In the genomic region with DNA sequence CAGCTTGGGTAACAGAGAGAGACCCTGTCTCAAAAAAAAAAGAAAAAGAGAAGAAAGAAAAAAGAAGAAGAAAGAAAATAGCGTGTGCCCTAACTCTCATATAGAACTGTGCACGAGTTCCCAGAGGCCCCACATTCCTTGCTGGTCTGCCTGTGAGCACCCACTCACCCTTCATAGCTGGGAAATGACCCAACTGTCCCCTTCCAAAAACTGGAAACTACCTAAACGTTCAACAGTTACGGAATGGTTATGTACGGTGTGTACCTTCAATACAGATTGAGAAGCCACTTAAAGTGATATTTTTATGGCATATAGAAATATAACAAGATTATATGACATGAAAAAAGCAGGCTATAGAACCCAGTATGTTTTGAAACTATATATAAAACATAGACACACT, we compare ENCODE assay signal across 21 cellular contexts.
"Had no signal": no experiment of that assay in that cellular context is flagged by ENCODE, and none has a peak within 500 bp of the region (broad histone marks: within the 10 kb centered on the region; RNA-seq: fewer than 3 reads in every experiment).

No MANE protein-coding gene starts in this region.

- H3K36me3 Mint-ChIP-seq: activated CD4-positive, alpha-beta memory T cell treated with anti-CD3 and anti-CD28 coated beads for 36 hours; activated naive CD8-positive, alpha-beta T cell treated with anti-CD3 and anti-CD28 coated beads for 36 hours; natural killer cell treated with Interleukin-12 subunit alpha and Interleukin-12 subunit beta and Interleukin-15 and Interleukin-18, amount 100 ng/mL, for 72 hours had no signal

- H3K4me3 Mint-ChIP-seq: activated B cell treated with CpG ODN at 0.5 μM for 24 hours; activated CD4-positive, alpha-beta memory T cell treated with anti-CD3 and anti-CD28 coated beads for 36 hours; activated naive CD8-positive, alpha-beta T cell treated with anti-CD3 and anti-CD28 coated beads for 36 hours; activated T-helper 1 cell treated with anti-CD3 and anti-CD28 coated beads, Interleukin-12 subunit alpha, Interleukin-12 subunit beta, Interleukin-2, Interleukin-4 antibody, amounts not matched to agents 30 ng/mL and 10 ng/mL and 1 ng/mL, durations not matched to agents 14 hours and 24 hours and 36 hours; natural killer cell treated with Interleukin-12 subunit alpha and Interleukin-12 subunit beta and Interleukin-15 and Interleukin-18, amount 100 ng/mL, for 72 hours; stimulated activated naive CD8-positive, alpha-beta T cell treated with anti-CD3 and anti-CD28 coated beads, Interleukin-15, Interleukin-2, amounts not matched to agents 100 ng/mL and 50 ng/mL, for 24 hours; T-cell had no signal

- H3K9me3 ChIP-seq: body of pancreas, testis had no signal

- H2AFZ ChIP-seq: hepatocyte had no signal

- H3K4me2 ChIP-seq: hepatocyte had no signal

- H3K27me3 Mint-ChIP-seq: activated B cell treated with CpG ODN at 0.5 μM for 24 hours; activated CD4-positive, alpha-beta memory T cell treated with anti-CD3 and anti-CD28 coated beads for 36 hours; activated naive CD8-positive, alpha-beta T cell treated with anti-CD3 and anti-CD28 coated beads for 36 hours had no signal

- DNase-seq: activated B cell treated with CpG ODN at 0.5 μM for 24 hours; activated CD4-positive, alpha-beta memory T cell treated with anti-CD3 and anti-CD28 coated beads for 36 hours; activated CD4-positive, alpha-beta T cell treated with anti-CD3 and anti-CD28 coated beads for 4 hours; activated gamma-delta T cell treated with Interleukin-2 at 50 U/mL for 16 hours; activated naive CD8-positive, alpha-beta T cell treated with anti-CD3 and anti-CD28 coated beads for 36 hours; activated T-cell treated with anti-CD3 and anti-CD28 coated beads for 4 hours; amniotic stem cell; body of pancreas; mesendoderm; retina; SIG-M5; stimulated activated CD4-positive, alpha-beta T cell treated with anti-CD3 and anti-CD28 coated beads, Interleukin-2, amount 100 ng/mL, for 48 hours; T-cell; testis had no signal

- H3K4me1 Mint-ChIP-seq: activated B cell treated with CpG ODN at 0.5 μM for 24 hours; activated naive CD8-positive, alpha-beta T cell treated with anti-CD3 and anti-CD28 coated beads for 36 hours; T-cell had no signal

- H3K27me3 ChIP-seq: body of pancreas, hepatocyte, testis had no signal

- H3K27ac ChIP-seq: body of pancreas, hepatocyte, testis had no signal

- H3K4me3 ChIP-seq: body of pancreas, hepatocyte, testis had no signal

- ATAC-seq: body of pancreas; esophagus mucosa; natural killer cell treated with Interleukin-12 subunit alpha and Interleukin-12 subunit beta and Interleukin-15 and Interleukin-18, amount 100 ng/mL, for 72 hours; SK-N-SH treated with all-trans-retinoic acid at 6 μM for 48 hours; T-cell had no signal

- FAIRE-seq: endometrium had no signal

- H3K27ac Mint-ChIP-seq: activated B cell treated with CpG ODN at 0.5 μM for 24 hours; activated CD4-positive, alpha-beta memory T cell treated with anti-CD3 and anti-CD28 coated beads for 36 hours; activated naive CD8-positive, alpha-beta T cell treated with anti-CD3 and anti-CD28 coated beads for 36 hours; activated T-helper 1 cell treated with anti-CD3 and anti-CD28 coated beads, Interleukin-12 subunit alpha, Interleukin-12 subunit beta, Interleukin-2, Interleukin-4 antibody, amounts not matched to agents 30 ng/mL and 10 ng/mL and 1 ng/mL, durations not matched to agents 14 hours and 24 hours and 36 hours; natural killer cell treated with Interleukin-12 subunit alpha and Interleukin-12 subunit beta and Interleukin-15 and Interleukin-18, amount 100 ng/mL, for 72 hours; stimulated activated naive CD8-positive, alpha-beta T cell treated with anti-CD3 and anti-CD28 coated beads, Interleukin-15, Interleukin-2, amounts not matched to agents 100 ng/mL and 50 ng/mL, for 24 hours; T-cell had no signal
